30 cellular contexts compared by ENCODE assay signal in genomic region chr2:73614997-73615396, GRCh38. TPM values are rescaled to one million over a fixed set of nuclear protein-coding genes. Genes with fewer than 3 reads are reported as not detected.
"Had no signal": no experiment of that assay in that cellular context is flagged by ENCODE, and none has a peak within 500 bp of the region (broad histone marks: within the 10 kb centered on the region; RNA-seq: fewer than 3 reads in every experiment).

No MANE protein-coding gene starts in this region.

- H3K9me3 ChIP-seq: SK-N-SH had no signal

- H3K27ac ChIP-seq: brain microvascular endothelial cell, cardiac muscle cell, VCaP had no signal

- H3K27me3 ChIP-seq: brain microvascular endothelial cell, cardiac muscle cell had no signal

- H3K4me1 Mint-ChIP-seq: activated T-helper 17 cell treated with anti-CD3 and anti-CD28 coated beads, Interleukin-2, amount 50 U/mL, for 72 hours; IgD-negative memory B cell had no signal

- DNase-seq: activated CD4-positive, alpha-beta memory T cell treated with anti-CD3 and anti-CD28 coated beads, Interleukin-2, amount 10 ng/mL, durations not matched to agents 7 days and 5 days; activated CD4-positive, alpha-beta T cell treated with anti-CD3 and anti-CD28 coated beads, Interleukin-2, amount 10 ng/mL, durations not matched to agents 7 days and 5 days; activated CD4-positive, CD25-positive, alpha-beta regulatory T cell; activated gamma-delta T cell; activated naive CD4-positive, alpha-beta T cell treated with anti-CD3 and anti-CD28 coated beads for 36 hours; activated T-cell treated with anti-CD3 and anti-CD28 coated beads for 4 hours; activated T-cell treated with anti-CD3 and anti-CD28 coated beads, Interleukin-2, amount 50 U/mL, for 48 hours; amygdala; brain microvascular endothelial cell; cerebellar nuclear complex; KG1; NCI-H1048; NCI-H146; NCI-H187 treated with DMSO at 0.1 percent for 48 hours; NCI-H2107; NCI-H446 treated with DMSO at 0.1 percent for 48 hours; NCI-H524 treated with DMSO at 0.1 percent for 48 hours; NCI-H82; PC-3; SK-N-SH; T-helper 1 cell had no signal

- ATAC-seq: PC-3 had no signal

- H3K4me3 Mint-ChIP-seq: activated CD4-positive, alpha-beta memory T cell treated with anti-CD3 and anti-CD28 coated beads, Interleukin-2, amount 10 ng/mL, durations not matched to agents 7 days and 5 days; activated CD4-positive, alpha-beta T cell treated with anti-CD3 and anti-CD28 coated beads, Interleukin-2, amount 10 ng/mL, durations not matched to agents 7 days and 5 days; activated naive CD4-positive, alpha-beta T cell treated with anti-CD3 and anti-CD28 coated beads for 36 hours; activated naive CD8-positive, alpha-beta T cell; activated T-helper 17 cell treated with anti-CD3 and anti-CD28 coated beads, Interleukin-2, amount 50 U/mL, for 72 hours; IgD-negative memory B cell had no signal

- H3K9me3 Mint-ChIP-seq: activated CD4-positive, alpha-beta memory T cell treated with anti-CD3 and anti-CD28 coated beads, Interleukin-2, amount 10 ng/mL, durations not matched to agents 7 days and 5 days; activated CD4-positive, alpha-beta T cell treated with anti-CD3 and anti-CD28 coated beads, Interleukin-2, amount 10 ng/mL, durations not matched to agents 7 days and 5 days; activated naive CD4-positive, alpha-beta T cell treated with anti-CD3 and anti-CD28 coated beads for 36 hours; activated T-helper 17 cell treated with anti-CD3 and anti-CD28 coated beads, Interleukin-2, amount 50 U/mL, for 72 hours; IgD-negative memory B cell had no signal

- H3K27ac Mint-ChIP-seq: activated CD4-positive, alpha-beta memory T cell treated with anti-CD3 and anti-CD28 coated beads, Interleukin-2, amount 10 ng/mL, durations not matched to agents 7 days and 5 days; activated CD4-positive, alpha-beta T cell treated with anti-CD3 and anti-CD28 coated beads, Interleukin-2, amount 10 ng/mL, durations not matched to agents 7 days and 5 days; activated naive CD4-positive, alpha-beta T cell treated with anti-CD3 and anti-CD28 coated beads for 36 hours; activated naive CD8-positive, alpha-beta T cell; activated T-helper 17 cell treated with anti-CD3 and anti-CD28 coated beads, Interleukin-2, amount 50 U/mL, for 72 hours; IgD-negative memory B cell had no signal

- H3K36me3 Mint-ChIP-seq: IgD-negative memory B cell had no signal

- H3K36me3 ChIP-seq: brain microvascular endothelial cell, cardiac muscle cell had no signal

- H3K4me3 ChIP-seq: cardiac muscle cell had no signal

- H3K27me3 Mint-ChIP-seq: activated CD4-positive, alpha-beta memory T cell treated with anti-CD3 and anti-CD28 coated beads, Interleukin-2, amount 10 ng/mL, durations not matched to agents 7 days and 5 days; activated CD4-positive, alpha-beta T cell treated with anti-CD3 and anti-CD28 coated beads, Interleukin-2, amount 10 ng/mL, durations not matched to agents 7 days and 5 days; activated naive CD8-positive, alpha-beta T cell; activated T-helper 17 cell treated with anti-CD3 and anti-CD28 coated beads, Interleukin-2, amount 50 U/mL, for 72 hours; IgD-negative memory B cell had no signal

RNA-seq across cellular contexts. Expression of gene NAT8, which starts 27.2 kb away (rescaled TPM):
- total RNA-seq: activated CD4-positive, alpha-beta memory T cell treated with anti-CD3 and anti-CD28 coated beads, Interleukin-2, amount 10 ng/mL, durations not matched to agents 7 days and 5 days; activated CD4-positive, alpha-beta T cell treated with anti-CD3 and anti-CD28 coated beads, Interleukin-2, amount 10 ng/mL, durations not matched to agents 7 days and 5 days; activated CD8-positive, alpha-beta memory T cell treated with anti-CD3 and anti-CD28 coated beads for 36 hours; activated naive CD4-positive, alpha-beta T cell treated with anti-CD3 and anti-CD28 coated beads for 36 hours; activated T-helper 17 cell treated with anti-CD3 and anti-CD28 coated beads, Interleukin-2, amount 50 U/mL, for 72 hours; cardiac muscle cell; LHCN-M2; M059J; PC-3; T-helper 2 cell treated with Interferon-gamma antibody and Interleukin-4, amounts not matched to agents 100 ng/mL and 5 ng/mL, for 36 hours had no signal
- polyA plus RNA-seq: cardiac muscle cell, IgD-negative memory B cell, SK-N-SH had no signal
